Comparison of ENCODE assay signal across 8 cellular contexts in the genomic region with DNA sequence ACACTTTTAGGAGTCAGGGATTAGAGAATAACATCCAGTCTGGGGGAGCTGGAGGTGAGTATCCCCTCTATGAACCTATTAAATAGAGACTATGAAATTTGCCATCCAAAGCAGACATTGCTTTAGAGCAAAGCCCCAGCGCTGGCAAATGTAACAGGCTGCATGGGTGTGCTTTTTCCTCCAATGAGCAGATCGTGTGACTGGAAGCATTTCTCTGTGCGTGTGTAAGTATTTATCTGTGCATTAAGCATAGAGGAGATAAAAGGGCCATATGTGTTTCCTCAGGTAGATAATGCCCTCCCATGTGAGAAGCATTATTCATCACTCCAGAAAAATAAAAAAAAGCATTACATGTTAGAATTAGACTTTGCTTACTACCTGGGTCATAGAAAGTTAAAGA. TPM values are rescaled to one million over a fixed set of nuclear protein-coding genes. Genes with fewer than 3 reads are reported as not detected.
A peak's percentile ranks its signal among the peaks of the same experiment; 100 is the strongest.
DNase-seq lines count a peak whose midpoint lies in the region; ATAC-seq and TF ChIP-seq lines count a peak whose summit lies in the region.

No MANE protein-coding gene starts in this region.

- peak; percentile 26 for ATAC-seq in GM18511 (IDR thresholded peaks at IDR 0.05; ENCODE audit: unreplicated experiment)
- ATAC-seq in HG02759 (IDR thresholded peaks at IDR 0.05; ENCODE audit: unreplicated experiment), result peak; percentile 5

- H3K27me3 Mint-ChIP-seq in T-helper 2 cell treated with Interferon-gamma antibody and Interleukin-4, amounts not matched to agents 5 μg/mL and 100 μg/mL, for 36 hours (ENCODE audit: low read depth), result no peaks in the 10 kb centered on the region
- no peaks in the 10 kb centered on the region for H3K27me3 Mint-ChIP-seq in immature natural killer cell (ENCODE audit: low read depth in 3 of 3)

- H3K4me3 Mint-ChIP-seq in T-helper 2 cell treated with Interferon-gamma antibody and Interleukin-4, amounts not matched to agents 5 μg/mL and 100 μg/mL, for 36 hours, result peak overlapping the region; percentile 82
- H3K4me3 Mint-ChIP-seq in immature natural killer cell, result peak overlapping the region; percentile 76 to 90 (median 85)

- no peaks in the 10 kb centered on the region for H3K27me3 ChIP-seq in uterus

- no peak for TF ChIP-seq CTCF in uterus (IDR thresholded peaks at IDR 0.05)

- H3K27ac ChIP-seq in uterus, result no peak overlapping the region
- H3K27ac ChIP-seq in substantia nigra (ENCODE audit: low read depth, low read length, poor library complexity, severe bottlenecking), result no peak overlapping the region

- no peaks in the 10 kb centered on the region for H3K4me1 ChIP-seq in uterus

- H3K4me1 Mint-ChIP-seq in T-helper 2 cell treated with Interferon-gamma antibody and Interleukin-4, amounts not matched to agents 5 μg/mL and 100 μg/mL, for 36 hours (ENCODE audit: low read depth), result peaks cover 32% of the 10 kb centered on the region
- H3K4me1 Mint-ChIP-seq in immature natural killer cell, result peaks cover 38 to 52% of the 10 kb centered on the region in 2 donors

- peak overlapping the region; percentile 26 to 30 for H3K4me3 ChIP-seq in uterus

- no peaks in the 10 kb centered on the region for H3K36me3 ChIP-seq in uterus

- TF ChIP-seq POLR2A in uterus (IDR thresholded peaks at IDR 0.05), result no peak

- DNase-seq in T-helper 2 cell treated with Interferon-gamma antibody and Interleukin-4, amounts not matched to agents 5 μg/mL and 100 μg/mL, for 36 hours (ENCODE audit: low spot score), result no peak
- no peak for DNase-seq in immature natural killer cell
- DNase-seq in uterus, result no peak
- no peak for DNase-seq in substantia nigra (lab: John Stamatoyannopoulos, UW)
- DNase-seq in stimulated activated CD8-positive, alpha-beta memory T cell treated with anti-CD3 and anti-CD28 coated beads, Interleukin-4, amount 100 ng/mL, for 48 hours, result no peak
- DNase-seq in midbrain (lab: John Stamatoyannopoulos, UW), result no peak

- intact Hi-C loops in uterus (cut with DNase I; ENCODE audit: low total_unique reads), result no loop called here

- H3K36me3 Mint-ChIP-seq in T-helper 2 cell treated with Interferon-gamma antibody and Interleukin-4, amounts not matched to agents 5 μg/mL and 100 μg/mL, for 36 hours (ENCODE audit: low read depth), result no peaks in the 10 kb centered on the region
- peaks cover 0 to 6% (median 0%) of the 10 kb centered on the region in 3 donors for H3K36me3 Mint-ChIP-seq in immature natural killer cell

- H3K27ac Mint-ChIP-seq in T-helper 2 cell treated with Interferon-gamma antibody and Interleukin-4, amounts not matched to agents 5 μg/mL and 100 μg/mL, for 36 hours, result peak overlapping the region; percentile 87
- H3K27ac Mint-ChIP-seq in immature natural killer cell, result peak overlapping the region; percentile 67 to 89 (median 82)

- no peaks in the 10 kb centered on the region for H3K9me3 Mint-ChIP-seq in T-helper 2 cell treated with Interferon-gamma antibody and Interleukin-4, amounts not matched to agents 5 μg/mL and 100 μg/mL, for 36 hours
- no peaks in the 10 kb centered on the region for H3K9me3 Mint-ChIP-seq in immature natural killer cell

- H3K9me3 ChIP-seq in uterus, result no peaks in the 10 kb centered on the region

RNA-seq across cellular contexts. Expression of a gene that starts 0.9 kb away (rescaled TPM):
- 10 to 100 TPM in 2 of 3 donors, 1 to 10 TPM in 1; 6.4 to 17.2 (median 10.2) TPM for polyA plus RNA-seq in immature natural killer cell
- total RNA-seq in uterus, result 1 to 10 TPM in 2 of 4 donors, under 1 TPM in 1, not detected in 1; 0.29 to 3.7 (median 2.1) TPM

RNA-seq across cellular contexts. Expression of a gene that starts 52.2 kb away (rescaled TPM):
- polyA plus RNA-seq in immature natural killer cell, result 10 to 100 TPM in 2 of 3 donors, 1 to 10 TPM in 1; 8.8 to 11.1 (median 10.1) TPM
- total RNA-seq in uterus, result 10 to 100 TPM in 3 of 4 donors, 1 to 10 TPM in 1; 8.7 to 30.0 (median 18.1) TPM

RNA-seq across cellular contexts. Expression of a gene that starts 55.1 kb away (rescaled TPM):
- 1 to 10 TPM; 2.0 to 3.8 (median 2.9) TPM for polyA plus RNA-seq in immature natural killer cell
- 10 to 100 TPM in 1 of 4 donors, 1 to 10 TPM in 3; 2.0 to 11.0 (median 7.2) TPM for total RNA-seq in uterus
